Comparison of ENCODE assay signal across 32 cellular contexts in genomic region chr4:5528108-5528507, GRCh38.
"Had no signal": no experiment of that assay in that cellular context is flagged by ENCODE, and none has a peak within 500 bp of the region (broad histone marks: within the 10 kb centered on the region; RNA-seq: fewer than 3 reads in every experiment).

No MANE protein-coding gene starts in this region.

- H3K27me3 ChIP-seq: adrenal gland, body of pancreas, MG63 had no signal

- H3K27me3 Mint-ChIP-seq: activated B cell treated with CpG ODN at 0.5 μM for 24 hours; activated CD4-positive, alpha-beta memory T cell treated with anti-CD3 and anti-CD28 coated beads for 36 hours had no signal

- H3K36me3 Mint-ChIP-seq: activated CD4-positive, alpha-beta memory T cell treated with anti-CD3 and anti-CD28 coated beads for 36 hours had no signal

- DNase-seq: activated B cell treated with CpG ODN at 0.5 μM for 24 hours; activated CD4-positive, alpha-beta memory T cell treated with anti-CD3 and anti-CD28 coated beads for 36 hours; activated CD4-positive, alpha-beta T cell treated with anti-CD3 and anti-CD28 coated beads for 4 hours; activated CD4-positive, alpha-beta T cell treated with anti-CD3 and anti-CD28 coated beads, Interleukin-2, amount 50 U/mL, for 1 hour; activated CD4-positive, CD25-positive, alpha-beta regulatory T cell treated with anti-CD3 and anti-CD28 coated beads, Interleukin-2, amount 50 U/mL, for 72 hours; activated CD8-positive, alpha-beta memory T cell treated with anti-CD3 and anti-CD28 coated beads, Interleukin-2, amount 50 U/mL, for 4 hours; activated gamma-delta T cell treated with Interleukin-2 at 50 U/mL for 16 hours; activated naive CD4-positive, alpha-beta T cell treated with anti-CD3 and anti-CD28 coated beads for 36 hours; activated T-cell treated with anti-CD3 and anti-CD28 coated beads for 4 hours; activated T-cell treated with anti-CD3 and anti-CD28 coated beads, Interleukin-2, amount 50 U/mL, for 4 hours; adrenal gland; body of pancreas; caudate nucleus; cerebellar nuclear complex; Kasumi-1; MG63; NCI-H1048; NCI-H1105 treated with DMSO at 0.1 percent for 48 hours; NCI-H1436; NCI-H1694; NCI-H1930; NCI-H345; NCI-H524 treated with DMSO at 0.1 percent for 48 hours; Right ventricle myocardium superior; SW 1271; T-helper 1 cell; T-helper 2 cell; T-helper 9 cell had no signal

- H3K4me3 Mint-ChIP-seq: activated B cell treated with CpG ODN at 0.5 μM for 24 hours; activated CD4-positive, alpha-beta memory T cell treated with anti-CD3 and anti-CD28 coated beads for 36 hours; activated naive CD4-positive, alpha-beta T cell treated with anti-CD3 and anti-CD28 coated beads for 36 hours; activated T-cell treated with anti-CD3 and anti-CD28 coated beads, Interleukin-2, amount 50 U/mL, for 4 hours; activated T-helper 1 cell treated with anti-CD3 and anti-CD28 coated beads, Interleukin-12 subunit alpha, Interleukin-12 subunit beta, Interleukin-2, Interleukin-4 antibody, amounts not matched to agents 30 ng/mL and 10 ng/mL and 1 ng/mL, durations not matched to agents 14 hours and 24 hours and 36 hours had no signal

- FAIRE-seq: astrocyte had no signal

- H3K4me1 Mint-ChIP-seq: activated B cell treated with CpG ODN at 0.5 μM for 24 hours had no signal

- H3K4me3 ChIP-seq: adrenal gland, body of pancreas, MG63 had no signal

- H3K27ac ChIP-seq: adrenal gland, body of pancreas, VCaP had no signal

- H3K27ac Mint-ChIP-seq: activated B cell treated with CpG ODN at 0.5 μM for 24 hours; activated CD4-positive, alpha-beta memory T cell treated with anti-CD3 and anti-CD28 coated beads for 36 hours; activated naive CD4-positive, alpha-beta T cell treated with anti-CD3 and anti-CD28 coated beads for 36 hours; activated naive CD4-positive, alpha-beta T cell treated with anti-CD3 and anti-CD28 coated beads, Interleukin-2, amount 50 U/mL, for 72 hours; activated T-helper 1 cell treated with anti-CD3 and anti-CD28 coated beads, Interleukin-12 subunit alpha, Interleukin-12 subunit beta, Interleukin-2, Interleukin-4 antibody, amounts not matched to agents 30 ng/mL and 10 ng/mL and 1 ng/mL, durations not matched to agents 14 hours and 24 hours and 36 hours had no signal

- H3K9me3 ChIP-seq: adrenal gland, body of pancreas, MG63 had no signal

- H3K36me3 ChIP-seq: adrenal gland, MG63 had no signal

- ATAC-seq: activated naive CD4-positive, alpha-beta T cell treated with anti-CD3 and anti-CD28 coated beads, Interleukin-2, amount 50 U/mL, for 72 hours; activated T-cell treated with anti-CD3 and anti-CD28 coated beads, Interleukin-2, amount 50 U/mL, for 4 hours; body of pancreas had no signal

- H3K9me3 Mint-ChIP-seq: activated B cell treated with CpG ODN at 0.5 μM for 24 hours; activated T-cell treated with anti-CD3 and anti-CD28 coated beads, Interleukin-2, amount 50 U/mL, for 4 hours had no signal
